Comparison of ENCODE assay signal across 25 cellular contexts in the genomic region with DNA sequence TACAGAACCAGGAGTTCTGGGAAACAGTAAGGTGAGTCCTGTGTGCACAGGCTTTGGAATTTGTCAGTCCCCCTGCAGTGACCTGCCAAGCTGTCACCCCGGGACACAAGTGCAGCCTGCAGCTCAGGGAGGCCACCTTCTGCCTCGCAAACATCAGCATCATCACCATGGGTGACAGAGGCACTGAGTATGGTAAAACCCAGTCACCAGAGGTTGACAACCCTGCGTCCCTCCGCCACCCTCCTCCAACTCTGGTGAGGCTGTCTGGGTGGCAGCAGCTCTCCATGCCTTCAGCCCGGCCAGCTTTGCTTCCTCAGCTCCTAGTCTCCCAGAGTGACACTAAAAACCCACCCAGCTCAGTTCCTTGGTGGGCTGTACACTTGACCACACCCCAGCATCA.
"Had no signal": no experiment of that assay in that cellular context is flagged by ENCODE, and none has a peak within 500 bp of the region (broad histone marks: within the 10 kb centered on the region; RNA-seq: fewer than 3 reads in every experiment).

No MANE protein-coding gene starts in this region.

- H3K4me3 Mint-ChIP-seq: activated CD8-positive, alpha-beta memory T cell treated with anti-CD3 and anti-CD28 coated beads, Interleukin-2, amount 10 ng/mL, durations not matched to agents 7 days and 5 days; activated CD8-positive, alpha-beta T cell treated with anti-CD3 and anti-CD28 coated beads, Interleukin-2, amount 10 ng/mL, durations not matched to agents 7 days and 5 days; activated naive CD4-positive, alpha-beta T cell treated with anti-CD3 and anti-CD28 coated beads, Interleukin-2, amount 50 U/mL, for 24 hours; activated T-cell treated with anti-CD3 and anti-CD28 coated beads, Interleukin-2, amount 50 U/mL, for 72 hours had no signal

- H3K9me3 Mint-ChIP-seq: activated naive CD4-positive, alpha-beta T cell treated with anti-CD3 and anti-CD28 coated beads, Interleukin-2, amount 50 U/mL, for 24 hours; activated T-cell treated with anti-CD3 and anti-CD28 coated beads, Interleukin-2, amount 50 U/mL, for 72 hours; activated T-helper 2 cell treated with anti-CD3 and anti-CD28 coated beads, Interferon-gamma antibody, Interleukin-2, Interleukin-4, amounts not matched to agents 10 μg/mL and 5 μg/mL and 100 μg/mL, durations not matched to agents 14 hours and 24 hours and 36 hours had no signal

- H3K4me3 ChIP-seq: breast epithelium, MG63, SJSA1 had no signal

- ATAC-seq: activated CD4-positive, CD25-positive, alpha-beta regulatory T cell treated with anti-CD3 and anti-CD28 coated beads, Interleukin-2, amount 50 U/mL, for 24 hours; activated CD8-positive, alpha-beta memory T cell treated with anti-CD3 and anti-CD28 coated beads, Interleukin-2, amount 10 ng/mL, durations not matched to agents 7 days and 5 days; activated CD8-positive, alpha-beta T cell treated with anti-CD3 and anti-CD28 coated beads, Interleukin-2, amount 10 ng/mL, durations not matched to agents 7 days and 5 days; activated T-cell treated with anti-CD3 and anti-CD28 coated beads, Interleukin-2, amount 50 U/mL, for 72 hours; Panc1; SK-N-SH treated with all-trans-retinoic acid at 6 μM for 48 hours had no signal

- DNase-seq: activated CD4-positive, alpha-beta T cell treated with anti-CD3 and anti-CD28 coated beads for 4 hours; activated CD8-positive, alpha-beta memory T cell treated with anti-CD3 and anti-CD28 coated beads, Interleukin-2, amount 10 ng/mL, durations not matched to agents 7 days and 5 days; activated CD8-positive, alpha-beta T cell treated with anti-CD3 and anti-CD28 coated beads, Interleukin-2, amount 10 ng/mL, durations not matched to agents 7 days and 5 days; activated naive CD4-positive, alpha-beta T cell; activated T-cell treated with anti-CD3 and anti-CD28 coated beads, Interleukin-2, amount 50 U/mL, for 72 hours; central memory CD4-positive, alpha-beta T cell; MG63; NCI-H1105; NCI-H1436; NCI-H1694 treated with DMSO at 0.1 percent for 48 hours; NCI-H2029 treated with DMSO at 0.1 percent for 48 hours; NCI-H345; NCI-H510A; NCI-H526 treated with DMSO at 0.1 percent for 48 hours; NCI-H82; SHP77; SW 1271 had no signal

- H3K27me3 ChIP-seq: breast epithelium, MG63, SJSA1 had no signal

- H3K9me3 ChIP-seq: breast epithelium, MG63, SJSA1 had no signal

- H3K36me3 Mint-ChIP-seq: activated naive CD4-positive, alpha-beta T cell treated with anti-CD3 and anti-CD28 coated beads, Interleukin-2, amount 50 U/mL, for 24 hours had no signal

- H3K27me3 Mint-ChIP-seq: activated CD8-positive, alpha-beta memory T cell treated with anti-CD3 and anti-CD28 coated beads, Interleukin-2, amount 10 ng/mL, durations not matched to agents 7 days and 5 days; activated naive CD4-positive, alpha-beta T cell treated with anti-CD3 and anti-CD28 coated beads, Interleukin-2, amount 50 U/mL, for 24 hours had no signal

- H3K4me1 ChIP-seq: breast epithelium, SJSA1 had no signal

- H3K27ac Mint-ChIP-seq: activated CD8-positive, alpha-beta memory T cell treated with anti-CD3 and anti-CD28 coated beads, Interleukin-2, amount 10 ng/mL, durations not matched to agents 7 days and 5 days; activated CD8-positive, alpha-beta T cell treated with anti-CD3 and anti-CD28 coated beads, Interleukin-2, amount 10 ng/mL, durations not matched to agents 7 days and 5 days; activated naive CD4-positive, alpha-beta T cell treated with anti-CD3 and anti-CD28 coated beads, Interleukin-2, amount 50 U/mL, for 24 hours; activated T-cell treated with anti-CD3 and anti-CD28 coated beads, Interleukin-2, amount 50 U/mL, for 72 hours; activated T-helper 2 cell treated with anti-CD3 and anti-CD28 coated beads, Interferon-gamma antibody, Interleukin-2, Interleukin-4, amounts not matched to agents 10 μg/mL and 5 μg/mL and 100 μg/mL, durations not matched to agents 14 hours and 24 hours and 36 hours had no signal

- H3K4me1 Mint-ChIP-seq: activated naive CD4-positive, alpha-beta T cell treated with anti-CD3 and anti-CD28 coated beads, Interleukin-2, amount 50 U/mL, for 24 hours had no signal

- H3K36me3 ChIP-seq: breast epithelium, MG63, SJSA1 had no signal

- H3K27ac ChIP-seq: breast epithelium, RWPE1, SJSA1 had no signal
